Comparison of ENCODE assay signal across 9 cellular contexts in the genomic region with DNA sequence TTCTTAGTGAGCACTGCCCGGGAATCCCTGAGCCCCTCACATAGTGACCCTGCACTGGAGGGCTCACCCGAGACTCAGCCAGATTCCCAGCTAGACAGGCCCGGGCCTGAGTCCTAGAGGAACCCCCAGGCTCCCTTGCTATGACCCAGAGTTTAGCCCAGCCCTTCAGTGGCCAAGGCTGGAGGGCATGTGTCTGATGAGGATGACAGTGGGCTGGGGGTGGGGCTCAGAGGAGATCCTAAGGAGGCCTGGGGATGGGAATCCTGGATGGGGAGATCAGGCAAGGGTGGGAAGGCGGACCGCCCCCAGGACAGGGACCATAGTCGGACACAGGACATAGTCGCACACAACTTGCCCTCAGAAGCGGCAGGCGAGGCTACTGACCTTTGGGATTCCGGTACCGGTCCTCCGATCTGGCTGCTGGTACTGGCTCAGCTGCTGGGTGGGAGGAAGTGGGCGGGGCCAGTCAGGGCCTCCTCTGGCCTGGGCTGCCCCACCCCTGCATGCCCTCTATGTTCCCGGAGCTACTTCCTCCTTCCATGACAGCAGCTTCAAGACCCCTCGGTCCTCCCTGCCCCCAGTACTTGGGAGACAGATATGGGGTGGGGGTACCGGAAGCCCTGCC. TPM values are rescaled to one million over a fixed set of nuclear protein-coding genes. Genes with fewer than 3 reads are reported as not detected.
DNase-seq lines count a peak whose midpoint lies in the region; ATAC-seq and TF ChIP-seq lines count a peak whose summit lies in the region.
"Had no signal": no experiment of that assay in that cellular context is flagged by ENCODE, and none has a peak within 500 bp of the region (broad histone marks: within the 10 kb centered on the region; RNA-seq: fewer than 3 reads in every experiment).

No MANE protein-coding gene starts in this region.

- H3K9me3 ChIP-seq in ES-I3 (ENCODE audit: control insufficient read depth, insufficient read depth, low read length): no peaks in the 10 kb centered on the region
- no peaks in the 10 kb centered on the region for H3K9me3 ChIP-seq in WERI-Rb-1 (ENCODE audit: severe bottlenecking)

- H3K9ac ChIP-seq in ES-I3 (ENCODE audit: low read depth, low read length): peak overlapping the region; percentile 12; the same call in 1 of the 2 replicates

- no peak overlapping the region for H3K4me3 ChIP-seq in WERI-Rb-1 (ENCODE audit: low read depth, low read length)
- H3K4me3 ChIP-seq: cardiac muscle cell had no signal

- H3K4me3 Mint-ChIP-seq in activated CD4-positive, alpha-beta T cell treated with anti-CD3 and anti-CD28 coated beads, Interleukin-2, amount 10 ng/mL, durations not matched to agents 7 days and 5 days: peak overlapping the region; percentile 95

- no peak for TF ChIP-seq CTCF in WERI-Rb-1 (IDR thresholded peaks at IDR 0.05; ENCODE audit: low read depth, low read length)

- peaks cover 30% of the 10 kb centered on the region for H3K4me1 Mint-ChIP-seq in activated CD4-positive, alpha-beta T cell treated with anti-CD3 and anti-CD28 coated beads, Interleukin-2, amount 10 ng/mL, durations not matched to agents 7 days and 5 days

- H3K4me1 ChIP-seq in ES-I3 (ENCODE audit: insufficient read depth, low read length): peaks cover 16% of the 10 kb centered on the region; the same call in 1 of the 2 replicates

- H3K27ac Mint-ChIP-seq in activated CD4-positive, alpha-beta T cell treated with anti-CD3 and anti-CD28 coated beads, Interleukin-2, amount 10 ng/mL, durations not matched to agents 7 days and 5 days: peak overlapping the region; percentile 95

- H3K27ac ChIP-seq in WERI-Rb-1: no peak overlapping the region
- H3K27ac ChIP-seq: cardiac muscle cell had no signal

- no peaks in the 10 kb centered on the region for H3K9me3 Mint-ChIP-seq in activated CD4-positive, alpha-beta T cell treated with anti-CD3 and anti-CD28 coated beads, Interleukin-2, amount 10 ng/mL, durations not matched to agents 7 days and 5 days

- H3K27me3 Mint-ChIP-seq in activated CD4-positive, alpha-beta T cell treated with anti-CD3 and anti-CD28 coated beads, Interleukin-2, amount 10 ng/mL, durations not matched to agents 7 days and 5 days: peaks cover 4% of the 10 kb centered on the region

- peaks cover 8% of the 10 kb centered on the region for H3K36me3 Mint-ChIP-seq in activated CD4-positive, alpha-beta T cell treated with anti-CD3 and anti-CD28 coated beads, Interleukin-2, amount 10 ng/mL, durations not matched to agents 7 days and 5 days (ENCODE audit: low read depth)

- no peaks in the 10 kb centered on the region for H3K36me3 ChIP-seq in ES-I3 (ENCODE audit: insufficient read depth, low read length)
- no peaks in the 10 kb centered on the region for H3K36me3 ChIP-seq in WERI-Rb-1
- H3K36me3 ChIP-seq: cardiac muscle cell had no signal

- POLR2A ChIA-PET in activated CD4-positive, alpha-beta T cell treated with anti-CD3 and anti-CD28 coated beads, Interleukin-2, amount 10 ng/mL, durations not matched to agents 7 days and 5 days (lab: Charles Lee): no interaction called here

- ATAC-seq in HG02885 (IDR thresholded peaks at IDR 0.05; ENCODE audit: poor library complexity, unreplicated experiment): peak; percentile 56

- peak; percentile 65 for DNase-seq in activated CD4-positive, alpha-beta T cell treated with anti-CD3 and anti-CD28 coated beads, Interleukin-2, amount 10 ng/mL, durations not matched to agents 7 days and 5 days
- peak; percentile 76 for DNase-seq in foreskin melanocyte
- peak; percentile 33 to 35 for DNase-seq in stimulated activated CD4-positive, alpha-beta T cell treated with anti-CD3 and anti-CD28 coated beads, Interleukin-15, amount 100 ng/mL, for 1 hour (ENCODE audit: low read depth in 1 of 2, low spot score in 1 of 2)
- no peak for DNase-seq in WERI-Rb-1
- no peak for DNase-seq in NCI-H1417 (lab: John Stamatoyannopoulos, UW)
- no peak for DNase-seq in NCI-H748 treated with DMSO at 0.1 percent for 48 hours (lab: John Stamatoyannopoulos, UW)

- H3K27me3 ChIP-seq in WERI-Rb-1 (ENCODE audit: insufficient read depth, low read depth, severe bottlenecking): no peaks in the 10 kb centered on the region
- H3K27me3 ChIP-seq: cardiac muscle cell had no signal

- CTCF ChIA-PET in activated CD4-positive, alpha-beta T cell treated with anti-CD3 and anti-CD28 coated beads, Interleukin-2, amount 10 ng/mL, durations not matched to agents 7 days and 5 days (lab: Charles Lee): interaction anchor here (0.5 to 7.7 kb wide), 11 partner anchors 9 to 1923 kb away, joined by 3 to 38 read pairs (median 4); a partner anchor contains a TSS

RNA-seq across cellular contexts. Expression of a gene that starts 1.1 kb away (rescaled TPM):
- 10 to 100 TPM; 34.6 to 39.9 TPM for total RNA-seq in activated CD4-positive, alpha-beta T cell treated with anti-CD3 and anti-CD28 coated beads, Interleukin-2, amount 10 ng/mL, durations not matched to agents 7 days and 5 days
- total RNA-seq: cardiac muscle cell had no signal

RNA-seq across cellular contexts. Expression of a gene that starts 12.4 kb away (rescaled TPM):
- not detected for total RNA-seq in activated CD4-positive, alpha-beta T cell treated with anti-CD3 and anti-CD28 coated beads, Interleukin-2, amount 10 ng/mL, durations not matched to agents 7 days and 5 days
- total RNA-seq: cardiac muscle cell had no signal

RNA-seq across cellular contexts. Expression of a gene that starts 20.0 kb away (rescaled TPM):
- total RNA-seq in activated CD4-positive, alpha-beta T cell treated with anti-CD3 and anti-CD28 coated beads, Interleukin-2, amount 10 ng/mL, durations not matched to agents 7 days and 5 days: not detected
- total RNA-seq: cardiac muscle cell had no signal

RNA-seq across cellular contexts. Expression of a gene that starts 34.7 kb away (rescaled TPM):
- not detected for total RNA-seq in activated CD4-positive, alpha-beta T cell treated with anti-CD3 and anti-CD28 coated beads, Interleukin-2, amount 10 ng/mL, durations not matched to agents 7 days and 5 days
- total RNA-seq: cardiac muscle cell had no signal

RNA-seq across cellular contexts. Expression of a gene that starts 41.7 kb away (rescaled TPM):
- under 1 TPM; 0.04 to 0.17 TPM for total RNA-seq in activated CD4-positive, alpha-beta T cell treated with anti-CD3 and anti-CD28 coated beads, Interleukin-2, amount 10 ng/mL, durations not matched to agents 7 days and 5 days

Comparison
In these comparisons a context has a peak if more than half of its experiments do, and no peak if none do; other contexts are left out.
1. DNase-seq: peak in activated CD4-positive, alpha-beta T cell treated with anti-CD3 and anti-CD28 coated beads, Interleukin-2, amount 10 ng/mL, durations not matched to agents 7 days and 5 days (single experiment), foreskin melanocyte (single experiment) and stimulated activated CD4-positive, alpha-beta T cell treated with anti-CD3 and anti-CD28 coated beads, Interleukin-15, amount 100 ng/mL, for 1 hour (2 of 2); none in WERI-Rb-1 (single experiment), NCI-H1417 (0 of 3) and NCI-H748 treated with DMSO at 0.1 percent for 48 hours (single experiment).